In genomic region chr21:46639489-46640386, GRCh38 we compare ENCODE assay signal across 9 cellular contexts. TPM values are rescaled to one million over a fixed set of nuclear protein-coding genes. Genes with fewer than 3 reads are reported as not detected.
DNase-seq lines count a peak whose midpoint lies in the region; ATAC-seq and TF ChIP-seq lines count a peak whose summit lies in the region.
"Had no signal": no experiment of that assay in that cellular context is flagged by ENCODE, and none has a peak within 500 bp of the region (broad histone marks: within the 10 kb centered on the region; RNA-seq: fewer than 3 reads in every experiment).

No MANE protein-coding gene starts in this region.

- peaks cover 85% of the 10 kb centered on the region for H3K36me3 Mint-ChIP-seq in CD4-positive, alpha-beta T cell (ENCODE audit: low read depth)
- H3K36me3 Mint-ChIP-seq in activated naive CD8-positive, alpha-beta T cell treated with anti-CD3 and anti-CD28 coated beads, Interleukin-2, amount 50 U/mL, for 24 hours (ENCODE audit: low read depth): peaks cover 25% of the 10 kb centered on the region

- H3K4me3 ChIP-seq in KMS-11 (IDR thresholded peaks at IDR 0.05; ENCODE audit: insufficient read depth, low read depth, low read length) (no peak overlapping the region), liver (ENCODE audit: low read depth in 1 of 3, low read length in 3 of 3) (no peak overlapping the region)
- H3K4me3 ChIP-seq: lung had no signal

- H4K20me1 ChIP-seq in KMS-11 (ENCODE audit: insufficient read depth): no peaks in the 10 kb centered on the region

- no peaks in the 10 kb centered on the region for H3K27me3 ChIP-seq in CD4-positive, alpha-beta T cell (ENCODE audit: control insufficient read depth, insufficient read depth, low read length)
- no peaks in the 10 kb centered on the region for H3K27me3 ChIP-seq in KMS-11 (ENCODE audit: insufficient read depth, low read depth)
- H3K27me3 ChIP-seq in liver (ENCODE audit: control insufficient read depth in 4 of 4, insufficient read depth in 4 of 4, low read length in 3 of 4): no peaks in the 10 kb centered on the region

- POLR2A ChIA-PET in CD4-positive, alpha-beta T cell (lab: Charles Lee): interaction anchor here (0.6 to 7.3 kb wide), 7 partner anchors 20 to 180 kb away, joined by 3 to 68 read pairs (median 4); partner anchors contain the start of gene DIP2A

- TF ChIP-seq CTCF in CD4-positive, alpha-beta T cell (IDR thresholded peaks at IDR 0.05): peak; percentile 51
- peak; percentile 47 for TF ChIP-seq CTCF in KMS-11 (conservative IDR thresholded peaks at IDR 0.05; ENCODE audit: low read depth, low read length)
- TF ChIP-seq CTCF in liver (IDR thresholded peaks at IDR 0.05; ENCODE audit: low read depth, low read length, missing input control): peak; percentile 24

- H3K4me1 ChIP-seq in KMS-11 (ENCODE audit: low read depth, poor library complexity, severe bottlenecking) (peaks cover 24% of the 10 kb centered on the region), liver (ENCODE audit: control insufficient read depth in 4 of 4, insufficient read depth in 4 of 4, low read length in 3 of 4) (peaks cover 5 to 20% (median 10%) of the 10 kb centered on the region in 4 donors)

- ATAC-seq in CD4-positive, alpha-beta T cell (ENCODE audit: poor library complexity): no peak
- no peak for ATAC-seq in activated naive CD8-positive, alpha-beta T cell treated with anti-CD3 and anti-CD28 coated beads, Interleukin-2, amount 50 U/mL, for 24 hours
- no peak for ATAC-seq in HG03469 (IDR thresholded peaks at IDR 0.05; ENCODE audit: unreplicated experiment)
- ATAC-seq in GM21723 (IDR thresholded peaks at IDR 0.05; ENCODE audit: unreplicated experiment): no peak
- ATAC-seq in GM21367 (IDR thresholded peaks at IDR 0.05; ENCODE audit: unreplicated experiment): no peak

- H3K4me2 ChIP-seq in KMS-11: no peak overlapping the region

- H3K27ac ChIP-seq in CD4-positive, alpha-beta T cell (ENCODE audit: low read depth, low read length): no peak overlapping the region
- no peak overlapping the region for H3K27ac ChIP-seq in KMS-11
- H3K27ac ChIP-seq in liver (ENCODE audit: low read depth in 1 of 2, low read length in 2 of 2): no peak overlapping the region

- H2AFZ ChIP-seq in KMS-11 (ENCODE audit: low read depth): no peak overlapping the region

- H3K27ac Mint-ChIP-seq in CD4-positive, alpha-beta T cell: peak overlapping the region; percentile 97
- peak overlapping the region; percentile 65 for H3K27ac Mint-ChIP-seq in activated naive CD8-positive, alpha-beta T cell treated with anti-CD3 and anti-CD28 coated beads, Interleukin-2, amount 50 U/mL, for 24 hours

- no peaks in the 10 kb centered on the region for H3K9me3 Mint-ChIP-seq in CD4-positive, alpha-beta T cell
- H3K9me3 Mint-ChIP-seq in activated naive CD8-positive, alpha-beta T cell treated with anti-CD3 and anti-CD28 coated beads, Interleukin-2, amount 50 U/mL, for 24 hours: no peaks in the 10 kb centered on the region

- CTCF ChIA-PET in CD4-positive, alpha-beta T cell (lab: Charles Lee): interaction anchor here (0.6 to 1.4 kb wide), 16 partner anchors 8 to 181 kb away, joined by 3 to 8 read pairs (median 3); partner anchors contain the start of gene DIP2A

- no peaks in the 10 kb centered on the region for H3K27me3 Mint-ChIP-seq in CD4-positive, alpha-beta T cell
- H3K27me3 Mint-ChIP-seq in activated naive CD8-positive, alpha-beta T cell treated with anti-CD3 and anti-CD28 coated beads, Interleukin-2, amount 50 U/mL, for 24 hours: no peaks in the 10 kb centered on the region

- peak overlapping the region; percentile 86 for H3K4me3 Mint-ChIP-seq in CD4-positive, alpha-beta T cell
- peak overlapping the region; percentile 91 for H3K4me3 Mint-ChIP-seq in activated naive CD8-positive, alpha-beta T cell treated with anti-CD3 and anti-CD28 coated beads, Interleukin-2, amount 50 U/mL, for 24 hours

- intact Hi-C loops in CD4-positive, alpha-beta T cell (cut with DNase I, micrococcal nuclease): loop anchor here in 1 of 2 experiments (1.0 to 2.0 kb wide), 2 partner anchors 17 to 107 kb away; no protein-coding TSS in a partner anchor

- no peaks in the 10 kb centered on the region for H3K79me2 ChIP-seq in KMS-11 (ENCODE audit: insufficient read depth, low read depth)

- TF ChIP-seq RAD21 in liver (IDR thresholded peaks at IDR 0.05): peak; percentile 66 to 75

- DNase-seq in CD4-positive, alpha-beta T cell: no peak
- no peak for DNase-seq in activated naive CD8-positive, alpha-beta T cell treated with anti-CD3 and anti-CD28 coated beads, Interleukin-2, amount 50 U/mL, for 24 hours
- DNase-seq in SHP77 treated with DMSO at 0.1 percent for 48 hours (lab: John Stamatoyannopoulos, UW): no peak

- H3K36me3 ChIP-seq in KMS-11 (ENCODE audit: insufficient read depth) (no peaks in the 10 kb centered on the region), liver (ENCODE audit: control insufficient read depth in 4 of 4, insufficient read depth in 3 of 4, low read depth in 1 of 4, low read length in 3 of 4) (peaks cover 3 to 17% (median 13%) of the 10 kb centered on the region in 4 donors)

- H3K4me1 Mint-ChIP-seq in CD4-positive, alpha-beta T cell (ENCODE audit: low read depth): peaks cover 68% of the 10 kb centered on the region
- H3K4me1 Mint-ChIP-seq in activated naive CD8-positive, alpha-beta T cell treated with anti-CD3 and anti-CD28 coated beads, Interleukin-2, amount 50 U/mL, for 24 hours: peaks cover 57% of the 10 kb centered on the region

- WGBS in liver: 85% methylated on average over 8 of the region's 8 CpGs

- no peaks in the 10 kb centered on the region for H3K9me3 ChIP-seq in CD4-positive, alpha-beta T cell (ENCODE audit: control insufficient read depth, low read length)
- H3K9me3 ChIP-seq in liver (ENCODE audit: control insufficient read depth in 4 of 4, low read length in 3 of 4): no peaks in the 10 kb centered on the region

- no peak overlapping the region for H3K9ac ChIP-seq in KMS-11
- no peak overlapping the region for H3K9ac ChIP-seq in liver (ENCODE audit: low read depth in 1 of 2, low read length in 2 of 2)

TF ChIP-seq in liver, 16 proteins besides CTCF, POLR2A, EP300 and RAD21 (continues in another document):
- TF ChIP-seq MAX (IDR thresholded peaks at IDR 0.05): no peak
- TF ChIP-seq ZBTB33 (IDR thresholded peaks at IDR 0.05): no peak
- TF ChIP-seq HNF4G (IDR thresholded peaks at IDR 0.05): no peak
- no peak for TF ChIP-seq JUND (IDR thresholded peaks at IDR 0.05)
- TF ChIP-seq GABPA (IDR thresholded peaks at IDR 0.05 in 1 of 2, conservative IDR thresholded peaks at IDR 0.05 in 1 of 2): no peak
- no peak for TF ChIP-seq HNF4A (conservative IDR thresholded peaks at IDR 0.05)
- no peak for TF ChIP-seq SP1 (IDR thresholded peaks at IDR 0.05)
- TF ChIP-seq EGR1 (IDR thresholded peaks at IDR 0.05; ENCODE audit: low read depth in 2 of 2): no peak
- TF ChIP-seq FOXA2 (IDR thresholded peaks at IDR 0.05): no peak
- no peak for TF ChIP-seq FOXA1 (IDR thresholded peaks at IDR 0.05)
- no peak for TF ChIP-seq REST (IDR thresholded peaks at IDR 0.05)
- TF ChIP-seq YY1 (IDR thresholded peaks at IDR 0.05): no peak
- no peak for TF ChIP-seq NR2F2 (IDR thresholded peaks at IDR 0.05)

RNA-seq across cellular contexts. Expression of gene PRMT2, which starts 4.3 kb away (rescaled TPM):
- total RNA-seq in CD4-positive, alpha-beta T cell: 100 to 1,000 TPM in 1 of 2 experiments, 10 to 100 TPM in 1; 97.1 to 101 TPM
- total RNA-seq in liver: 10 to 100 TPM; 27.3 to 29.2 TPM
- 10 to 100 TPM; 17.9 to 19.0 TPM for polyA plus RNA-seq in liver

RNA-seq across cellular contexts. Expression of gene S100B, which starts 34.9 kb away (rescaled TPM):
- under 1 TPM; 0.47 to 0.52 TPM for total RNA-seq in CD4-positive, alpha-beta T cell
- total RNA-seq in liver: 1 to 10 TPM; 1.1 TPM
- polyA plus RNA-seq in liver: 1 to 10 TPM in 1 of 2 donors, under 1 TPM in 1; 0.79 to 1.4 TPM
